In the genomic region with DNA sequence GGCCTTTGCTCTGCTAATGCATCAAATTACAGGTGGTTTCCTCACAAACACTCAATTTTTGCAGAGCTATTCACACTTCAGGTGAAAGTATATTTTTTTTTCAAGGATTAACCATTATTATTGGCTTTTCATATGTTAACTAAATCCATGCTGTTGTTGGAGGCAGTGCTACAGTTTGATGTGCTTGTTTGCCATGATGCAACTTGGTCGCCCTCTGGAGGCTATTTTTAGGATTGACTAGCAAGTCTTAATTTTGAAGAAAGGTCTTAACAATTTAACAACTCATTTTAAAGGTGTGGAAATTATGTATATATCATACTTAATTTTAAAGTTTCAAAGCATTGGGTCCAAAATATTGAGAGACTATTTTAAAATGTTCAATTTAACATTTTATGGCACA, we compare ENCODE assay signal across 9 cellular contexts.
DNase-seq lines count a peak whose midpoint lies in the region; ATAC-seq and TF ChIP-seq lines count a peak whose summit lies in the region.
"Had no signal": no experiment of that assay in that cellular context is flagged by ENCODE, and none has a peak within 500 bp of the region (broad histone marks: within the 10 kb centered on the region; RNA-seq: fewer than 3 reads in every experiment).

No MANE protein-coding gene starts in this region.

- H3K4me1 Mint-ChIP-seq in activated T-helper 2 cell treated with anti-CD3 and anti-CD28 coated beads, Interferon-gamma antibody, Interleukin-2, Interleukin-4, amounts not matched to agents 10 μg/mL and 5 μg/mL and 100 μg/mL, durations not matched to agents 14 hours and 24 hours and 36 hours (ENCODE audit: low read depth): no peaks in the 10 kb centered on the region

- in situ Hi-C loops in HAP-1 (cut with MboI; ENCODE audit: low sequenced_read_pairs): no loop called here
- in situ Hi-C loops in Panc1 (cut with HindIII; ENCODE audit: low pct_unique_long_range_greater_than_20kb, low sequenced_read_pairs): no loop called here

- TF ChIP-seq CTCF in Panc1 (IDR thresholded peaks at IDR 0.05) (peak; percentile 52; the same call in 1 of the 2 replicates), fibroblast of mammary gland (conservative IDR thresholded peaks at IDR 0.05; ENCODE audit: control insufficient read depth, insufficient read depth, low read depth, low read length) (peak; percentile 60)

- no peaks in the 10 kb centered on the region for H3K36me3 Mint-ChIP-seq in activated T-helper 2 cell treated with anti-CD3 and anti-CD28 coated beads, Interferon-gamma antibody, Interleukin-2, Interleukin-4, amounts not matched to agents 10 μg/mL and 5 μg/mL and 100 μg/mL, durations not matched to agents 14 hours and 24 hours and 36 hours (ENCODE audit: low read depth)

- no peaks in the 10 kb centered on the region for H3K9me3 ChIP-seq in HAP-1
- no peaks in the 10 kb centered on the region for H3K9me3 ChIP-seq in Panc1 (ENCODE audit: control insufficient read depth, insufficient read depth, low read depth, low read length)
- H3K9me3 ChIP-seq: Caco-2 had no signal

- no peak overlapping the region for H3K27ac Mint-ChIP-seq in activated T-helper 2 cell treated with anti-CD3 and anti-CD28 coated beads, Interferon-gamma antibody, Interleukin-2, Interleukin-4, amounts not matched to agents 10 μg/mL and 5 μg/mL and 100 μg/mL, durations not matched to agents 14 hours and 24 hours and 36 hours

- no peaks in the 10 kb centered on the region for H3K27me3 ChIP-seq in HAP-1 (ENCODE audit: low read depth)
- no peaks in the 10 kb centered on the region for H3K27me3 ChIP-seq in Panc1 (ENCODE audit: control insufficient read depth, insufficient read depth, low read length)

- no peak overlapping the region for H3K27ac ChIP-seq in Panc1 (ENCODE audit: low read length)

- no peaks in the 10 kb centered on the region for H3K36me3 ChIP-seq in HAP-1 (replicated peaks)
- H3K36me3 ChIP-seq in Panc1 (ENCODE audit: control insufficient read depth, insufficient read depth, low read length): no peaks in the 10 kb centered on the region

- POLR2A ChIA-PET in Panc1 (lab: Charles Lee): no interaction called here

- no peak overlapping the region for H3K4me3 Mint-ChIP-seq in activated T-helper 2 cell treated with anti-CD3 and anti-CD28 coated beads, Interferon-gamma antibody, Interleukin-2, Interleukin-4, amounts not matched to agents 10 μg/mL and 5 μg/mL and 100 μg/mL, durations not matched to agents 14 hours and 24 hours and 36 hours (ENCODE audit: low read depth)

- DNase-seq in NCI-H2081 (lab: John Stamatoyannopoulos, UW): peak; percentile 46 to 67
- no peak for DNase-seq in NCI-H2081 treated with DMSO at 0.1 percent for 48 hours (lab: John Stamatoyannopoulos, UW)
- DNase-seq in HAP-1 (ENCODE audit: low spot score in 2 of 2): peak; percentile 69 to 75
- DNase-seq in Panc1 (ENCODE audit: low read depth, low spot score): peak; percentile 10
- peak; percentile 58 for DNase-seq in fibroblast of mammary gland (ENCODE audit: low read depth)
- DNase-seq in pulmonary artery endothelial cell (ENCODE audit: low read depth, low spot score): peak; percentile 15
- no peak for DNase-seq in activated T-helper 2 cell treated with anti-CD3 and anti-CD28 coated beads, Interferon-gamma antibody, Interleukin-2, Interleukin-4, amounts not matched to agents 10 μg/mL and 5 μg/mL and 100 μg/mL, durations not matched to agents 14 hours and 24 hours and 36 hours (ENCODE audit: low spot score)
- DNase-seq in activated CD4-positive, CD25-positive, alpha-beta regulatory T cell treated with anti-CD3 and anti-CD28 coated beads, Interleukin-2, amount 50 U/mL, for 72 hours: no peak

- H3K9me3 Mint-ChIP-seq in activated T-helper 2 cell treated with anti-CD3 and anti-CD28 coated beads, Interferon-gamma antibody, Interleukin-2, Interleukin-4, amounts not matched to agents 10 μg/mL and 5 μg/mL and 100 μg/mL, durations not matched to agents 14 hours and 24 hours and 36 hours: no peaks in the 10 kb centered on the region

- ATAC-seq in Panc1: no peak

- BruUV-seq in Panc1 (replicated peaks; lab: Mats Ljungman, UMichigan): no TSS peak

- H3K4me1 ChIP-seq in HAP-1 (no peaks in the 10 kb centered on the region), Panc1 (ENCODE audit: control insufficient read depth, insufficient read depth, low read length) (no peaks in the 10 kb centered on the region)
- H3K4me1 ChIP-seq: Caco-2 had no signal

- CTCF ChIA-PET in Panc1 (lab: Charles Lee): interaction anchor here (0.6 kb wide), 1 partner anchor 866 kb away, joined by 3 read pairs; no protein-coding TSS in a partner anchor

- no peaks in the 10 kb centered on the region for H3K27me3 Mint-ChIP-seq in activated T-helper 2 cell treated with anti-CD3 and anti-CD28 coated beads, Interferon-gamma antibody, Interleukin-2, Interleukin-4, amounts not matched to agents 10 μg/mL and 5 μg/mL and 100 μg/mL, durations not matched to agents 14 hours and 24 hours and 36 hours (ENCODE audit: low read depth)

- H3K4me3 ChIP-seq in HAP-1 (no peak overlapping the region), Panc1 (ENCODE audit: low read depth in 2 of 2, low read length in 2 of 2) (no peak overlapping the region), fibroblast of mammary gland (ENCODE audit: control insufficient read depth, low read depth, low read length) (no peak overlapping the region)

- intact Hi-C loops in Panc1 (cut with micrococcal nuclease; ENCODE audit: unreplicated experiment): loop anchor here (5.0 kb wide), 1 partner anchor 869 kb away; no protein-coding TSS in a partner anchor
- intact Hi-C loops in activated T-helper 2 cell treated with anti-CD3 and anti-CD28 coated beads, Interferon-gamma antibody, Interleukin-2, Interleukin-4, amounts not matched to agents 10 μg/mL and 5 μg/mL and 100 μg/mL, durations not matched to agents 14 hours and 24 hours and 36 hours (cut with micrococcal nuclease): loop anchor here (5.0 kb wide), 1 partner anchor 869 kb away; no protein-coding TSS in a partner anchor

Comparison
In these comparisons a context has a peak if more than half of its experiments do, and no peak if none do; other contexts are left out.
1. DNase-seq: peak in NCI-H2081 (2 of 2), HAP-1 (2 of 2), Panc1 (single experiment), fibroblast of mammary gland (single experiment) and pulmonary artery endothelial cell (single experiment); none in NCI-H2081 treated with DMSO at 0.1 percent for 48 hours (single experiment), activated T-helper 2 cell treated with anti-CD3 and anti-CD28 coated beads, Interferon-gamma antibody, Interleukin-2, Interleukin-4, amounts not matched to agents 10 μg/mL and 5 μg/mL and 100 μg/mL, durations not matched to agents 14 hours and 24 hours and 36 hours (single experiment) and activated CD4-positive, CD25-positive, alpha-beta regulatory T cell treated with anti-CD3 and anti-CD28 coated beads, Interleukin-2, amount 50 U/mL, for 72 hours (single experiment).